Comparison of ENCODE assay signal across 19 cellular contexts in the genomic region with DNA sequence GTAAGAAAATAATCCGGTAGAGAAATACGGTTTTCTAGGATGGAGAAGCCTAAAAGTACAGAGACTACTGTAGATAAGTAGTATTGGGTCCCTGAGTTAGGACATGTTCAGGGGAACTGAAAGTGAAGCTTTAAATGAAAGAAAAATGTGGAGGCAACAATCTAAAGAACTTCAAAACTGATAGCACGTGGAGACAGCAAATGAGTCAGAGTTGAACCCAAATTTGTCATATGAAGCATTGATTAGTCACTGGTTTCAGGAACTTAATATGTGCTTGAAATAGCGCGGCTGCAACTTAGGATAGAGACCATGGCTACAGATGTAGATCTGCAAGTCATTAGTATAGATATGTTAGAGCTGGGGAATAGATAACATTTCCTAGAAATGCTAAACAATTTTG.
DNase-seq lines count a peak whose midpoint lies in the region; ATAC-seq, FAIRE-seq and TF ChIP-seq lines count a peak whose summit lies in the region.
"Had no signal": no experiment of that assay in that cellular context is flagged by ENCODE, and none has a peak within 500 bp of the region (broad histone marks: within the 10 kb centered on the region; RNA-seq: fewer than 3 reads in every experiment).

No MANE protein-coding gene starts in this region.

- CTCF ChIA-PET in PC-3 (lab: Charles Lee), result interaction anchor here (0.5 kb wide), 1 partner anchor 212 kb away, joined by 3 read pairs; no protein-coding TSS in a partner anchor

- TF ChIP-seq CTCF in PC-3 (conservative IDR thresholded peaks at IDR 0.05; ENCODE audit: low read depth, low read length) (no peak), transverse colon (IDR thresholded peaks at IDR 0.05) (no peak)

- 76 to 77% methylated on average over 5 of the region's 5 CpGs for WGBS in transverse colon (ENCODE audit: low coverage in 1 of 2), 2 donors

- H3K79me2 ChIP-seq in PC-3 (ENCODE audit: low read length), result no peaks in the 10 kb centered on the region

- POLR2A ChIA-PET in PC-3 (lab: Charles Lee; ENCODE audit: unreplicated experiment), result no interaction called here

- H3K27ac ChIP-seq in PC-3 (ENCODE audit: low read length), result no peak overlapping the region
- no peak overlapping the region for H3K27ac ChIP-seq in transverse colon
- H3K27ac ChIP-seq: BLaER1 treated with 17β-estradiol and CSF1 and Interleukin-3, amounts not matched to agents 10 nM and 100 nM; foreskin keratinocyte; left lung had no signal

- FAIRE-seq in GM12892 (lab: Jason Lieb, UNC), result peak; percentile 48

- BruUV-seq in PC-3 (replicated peaks; lab: Mats Ljungman, UMichigan), result no TSS peak

- H3K4me3 ChIP-seq in PC-3 (ENCODE audit: low read length) (no peak overlapping the region), transverse colon (no peak overlapping the region)
- H3K4me3 ChIP-seq: BLaER1 treated with 17β-estradiol and CSF1 and Interleukin-3, amounts not matched to agents 10 nM and 100 nM; left lung had no signal

- no peaks in the 10 kb centered on the region for H4K20me1 ChIP-seq in PC-3 (ENCODE audit: low read length)
- H4K20me1 ChIP-seq: BLaER1 treated with 17β-estradiol and CSF1 and Interleukin-3, amounts not matched to agents 10 nM and 100 nM had no signal

- no peaks in the 10 kb centered on the region for H3K9me2 ChIP-seq in PC-3 (replicated peaks; ENCODE audit: low read length)

- DNase-seq in GM12892 (ENCODE audit: insufficient read length) (no peak), PC-3 (peak; percentile 38), fibroblast of the conjunctiva (ENCODE audit: low read depth) (peak; percentile 3), retina (no peak), transverse colon (no peak), NCI-H524 (lab: John Stamatoyannopoulos, UW) (no peak)
- DNase-seq: amniotic stem cell; effector memory CD4-positive, alpha-beta T cell; foreskin keratinocyte; IMR-90; left lung; NCI-H1092 treated with DMSO at 0.1 percent for 48 hours; NCI-H2171 treated with DMSO at 0.1 percent for 48 hours; Right ventricle myocardium superior; stimulated activated CD4-positive, alpha-beta T cell treated with anti-CD3 and anti-CD28 coated beads, Interleukin-4, amount 100 ng/mL, for 1 hour; T-helper 2 cell had no signal

- no peaks in the 10 kb centered on the region for H3K36me3 ChIP-seq in PC-3 (ENCODE audit: low read depth, low read length)
- no peaks in the 10 kb centered on the region for H3K36me3 ChIP-seq in transverse colon
- H3K36me3 ChIP-seq: BLaER1 treated with 17β-estradiol and CSF1 and Interleukin-3, amounts not matched to agents 10 nM and 100 nM; left lung had no signal

- no peak for TF ChIP-seq EP300 in transverse colon (IDR thresholded peaks at IDR 0.05; ENCODE audit: low read depth)

- H3K9ac ChIP-seq in PC-3 (ENCODE audit: low read length), result no peak overlapping the region
- H3K9ac ChIP-seq: BLaER1 treated with 17β-estradiol and CSF1 and Interleukin-3, amounts not matched to agents 10 nM and 100 nM had no signal

- in situ Hi-C loops in transverse colon (cut with MboI; ENCODE audit: low pct_ligation_motif_present in 1 of 4, low pct_unique_long_range_greater_than_20kb in 1 of 4, low sequenced_read_pairs in 3 of 4), result no loop called here

- no peak overlapping the region; the same call in 1 of the 2 replicates for H2AFZ ChIP-seq in PC-3 (ENCODE audit: low read length)

- H3K9me3 ChIP-seq in PC-3 (ENCODE audit: low read length), result no peaks in the 10 kb centered on the region
- H3K9me3 ChIP-seq in transverse colon, result no peaks in the 10 kb centered on the region
- H3K9me3 ChIP-seq: BLaER1 treated with 17β-estradiol and CSF1 and Interleukin-3, amounts not matched to agents 10 nM and 100 nM; left lung had no signal

- TF ChIP-seq POLR2A in GM12892 (IDR thresholded peaks at IDR 0.05; ENCODE audit: low read depth, low read length) (no peak), transverse colon (IDR thresholded peaks at IDR 0.05) (no peak)

- H3F3A ChIP-seq in PC-3 (ENCODE audit: low read length, unreplicated experiment), result no peaks in the 10 kb centered on the region

- H3K4me1 ChIP-seq in PC-3 (ENCODE audit: insufficient read depth, low read length) (peaks cover 5% of the 10 kb centered on the region; the same call in 1 of the 2 replicates), transverse colon (no peaks in the 10 kb centered on the region)
- H3K4me1 ChIP-seq: foreskin keratinocyte, left lung had no signal

- intact Hi-C loops in PC-3 (cut with micrococcal nuclease), result no loop called here
- intact Hi-C loops in transverse colon (cut with DNase I; ENCODE audit: low total_unique reads), result no loop called here

- peak; percentile 66 for ATAC-seq in HG02885 (IDR thresholded peaks at IDR 0.05; ENCODE audit: poor library complexity, unreplicated experiment)
- ATAC-seq in PC-3, result no peak
- ATAC-seq: activated CD4-positive, CD25-positive, alpha-beta regulatory T cell treated with anti-CD3 and anti-CD28 coated beads, Interleukin-2, amount 50 U/mL, for 24 hours; foreskin keratinocyte; left lung had no signal

- no peak overlapping the region for H3K4me2 ChIP-seq in PC-3 (ENCODE audit: low read length)

- H3K27me3 ChIP-seq in PC-3 (ENCODE audit: low read length) (no peaks in the 10 kb centered on the region), transverse colon (no peaks in the 10 kb centered on the region)
- H3K27me3 ChIP-seq: BLaER1 treated with 17β-estradiol and CSF1 and Interleukin-3, amounts not matched to agents 10 nM and 100 nM; foreskin keratinocyte; left lung had no signal

Comparison
In these comparisons a context has a peak if more than half of its experiments do, and no peak if none do; other contexts are left out.
1. DNase-seq: peak in PC-3 (single experiment) and fibroblast of the conjunctiva (single experiment); none in GM12892 (single experiment), retina (single experiment), transverse colon (single experiment) and NCI-H524 (0 of 2).